29 cellular contexts compared by ENCODE assay signal in the genomic region with DNA sequence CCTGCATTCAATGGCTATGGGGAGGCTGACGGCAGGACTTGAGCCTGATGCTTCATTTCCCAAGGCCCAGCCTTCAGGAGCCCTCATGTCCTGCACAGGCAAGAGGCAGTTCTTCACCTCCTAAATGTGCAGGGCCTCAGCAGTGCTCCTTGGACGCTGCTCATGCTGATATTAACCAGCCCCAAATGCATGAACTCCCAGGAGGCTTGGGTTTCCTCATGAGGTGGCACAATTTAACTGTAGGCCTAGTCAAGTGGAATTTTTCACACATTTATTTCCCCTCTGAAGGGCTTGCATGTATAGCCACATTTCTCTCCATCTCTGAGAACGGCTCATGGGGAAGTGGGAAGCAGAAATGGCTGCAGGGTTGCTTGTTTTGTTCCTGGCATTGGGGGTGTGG.
"Had no signal": no experiment of that assay in that cellular context is flagged by ENCODE, and none has a peak within 500 bp of the region (broad histone marks: within the 10 kb centered on the region; RNA-seq: fewer than 3 reads in every experiment).

No MANE protein-coding gene starts in this region.

- H3K27me3 ChIP-seq: adrenal gland, body of pancreas, breast epithelium, SJCRH30 had no signal

- H3K9me3 ChIP-seq: adrenal gland, body of pancreas, breast epithelium, SJCRH30 had no signal

- ATAC-seq: activated CD4-positive, alpha-beta T cell treated with anti-CD3 and anti-CD28 coated beads for 36 hours; activated CD4-positive, CD25-positive, alpha-beta regulatory T cell treated with anti-CD3 and anti-CD28 coated beads, Interleukin-2, amount 50 U/mL, for 24 hours; activated CD8-positive, alpha-beta T cell treated with anti-CD3 and anti-CD28 coated beads, Interleukin-2, amount 10 ng/mL, durations not matched to agents 7 days and 5 days; activated naive CD4-positive, alpha-beta T cell treated with anti-CD3 and anti-CD28 coated beads, Interleukin-2, amount 50 U/mL, for 72 hours; body of pancreas; WTC11 had no signal

- H3K4me3 ChIP-seq: adrenal gland, body of pancreas, breast epithelium, SJCRH30, SK-N-MC had no signal

- H3K36me3 ChIP-seq: adrenal gland, breast epithelium, SJCRH30 had no signal

- H3K27ac ChIP-seq: adrenal gland, body of pancreas, breast epithelium, SJCRH30 had no signal

- DNase-seq: activated CD4-positive, alpha-beta T cell treated with anti-CD3 and anti-CD28 coated beads for 36 hours; activated CD4-positive, alpha-beta T cell treated with anti-CD3 and anti-CD28 coated beads, Interleukin-2, amount 10 ng/mL, durations not matched to agents 7 days and 5 days; activated CD4-positive, alpha-beta T cell treated with anti-CD3 and anti-CD28 coated beads, Interleukin-2, amount 50 U/mL, for 48 hours; activated CD8-positive, alpha-beta T cell treated with anti-CD3 and anti-CD28 coated beads, Interleukin-2, amount 10 ng/mL, durations not matched to agents 7 days and 5 days; activated gamma-delta T cell treated with Interleukin-2 at 50 U/mL for 16 hours; activated naive CD4-positive, alpha-beta T cell treated with anti-CD3 and anti-CD28 coated beads for 36 hours; activated T-cell treated with anti-CD3 and anti-CD28 coated beads, Interleukin-2, amount 50 U/mL, for 24 hours; adrenal gland; KG1; NCI-H1048; NCI-H1105 treated with DMSO at 0.1 percent for 48 hours; NCI-H1436 treated with DMSO at 0.1 percent for 48 hours; NCI-H1694 treated with DMSO at 0.1 percent for 48 hours; NCI-H2029; NCI-H2227 treated with DMSO at 0.1 percent for 48 hours; NCI-H510A treated with DMSO at 0.1 percent for 48 hours; NCI-H526 treated with DMSO at 0.1 percent for 48 hours; NCI-H774; OCI-M1; SHP77; SJCRH30 had no signal

- H3K4me1 ChIP-seq: adrenal gland, body of pancreas, breast epithelium, SJCRH30 had no signal

- FAIRE-seq: astrocyte, TTC549 had no signal
